Comparison of ENCODE assay signal across 22 cellular contexts in the genomic region with DNA sequence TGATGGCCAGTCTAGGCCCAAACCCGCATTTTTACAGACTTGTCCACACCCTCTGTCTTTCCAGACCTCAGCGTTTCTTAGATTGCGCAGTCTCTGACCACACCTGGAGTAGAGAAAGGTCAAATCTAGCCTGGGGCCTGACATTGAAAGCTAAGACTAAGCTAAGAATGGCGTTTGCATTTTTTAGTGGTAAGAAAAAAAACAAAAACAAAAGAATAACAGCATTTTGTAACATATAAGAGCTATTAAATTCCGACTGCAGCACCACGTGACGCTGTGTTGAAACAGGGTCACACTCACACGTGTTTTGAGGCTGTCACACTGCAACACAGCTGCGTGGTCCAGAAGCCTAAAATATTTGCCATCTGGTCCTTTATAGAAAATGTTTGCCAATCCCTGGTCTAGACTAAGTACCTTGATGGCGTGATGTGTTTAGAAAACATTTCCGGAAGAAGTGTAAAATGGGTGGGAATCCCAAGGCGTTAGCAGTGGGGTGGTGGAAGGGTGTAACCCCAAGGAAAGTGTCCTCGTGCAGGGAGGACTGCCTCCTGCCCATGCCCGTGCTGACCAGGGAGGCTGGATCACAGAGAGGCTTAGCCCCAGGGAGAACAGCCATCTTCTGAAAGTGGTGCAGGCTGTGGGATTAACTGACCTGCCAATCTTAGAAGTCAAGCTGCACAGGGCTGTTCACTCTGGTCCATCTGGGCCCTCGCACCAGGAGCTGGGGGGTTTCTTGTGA. TPM values are rescaled to one million over a fixed set of nuclear protein-coding genes. Genes with fewer than 3 reads are reported as not detected.
DNase-seq lines count a peak whose midpoint lies in the region; ATAC-seq lines count a peak whose summit lies in the region.
"Had no signal": no experiment of that assay in that cellular context is flagged by ENCODE, and none has a peak within 500 bp of the region (broad histone marks: within the 10 kb centered on the region; RNA-seq: fewer than 3 reads in every experiment).

No MANE protein-coding gene starts in this region.

- H3K27me3 Mint-ChIP-seq in T-helper 2 cell treated with Interferon-gamma antibody and Interleukin-4, amounts not matched to agents 5 μg/mL and 100 μg/mL, for 36 hours (ENCODE audit: low read depth) = peaks cover 3% of the 10 kb centered on the region
- H3K27me3 Mint-ChIP-seq: activated naive CD8-positive, alpha-beta T cell treated with anti-CD3 and anti-CD28 coated beads, Interleukin-2, amount 10 ng/mL, durations not matched to agents 7 days and 5 days had no signal

- H3K4me1 Mint-ChIP-seq in T-helper 2 cell treated with Interferon-gamma antibody and Interleukin-4, amounts not matched to agents 5 μg/mL and 100 μg/mL, for 36 hours (ENCODE audit: low read depth) = peaks cover 2% of the 10 kb centered on the region

- no peaks in the 10 kb centered on the region for H3K9me3 Mint-ChIP-seq in T-helper 2 cell treated with Interferon-gamma antibody and Interleukin-4, amounts not matched to agents 5 μg/mL and 100 μg/mL, for 36 hours
- no peaks in the 10 kb centered on the region for H3K9me3 Mint-ChIP-seq in activated naive CD4-positive, alpha-beta T cell treated with anti-CD3 and anti-CD28 coated beads, Interleukin-2, amount 50 U/mL, for 72 hours
- H3K9me3 Mint-ChIP-seq: activated naive CD8-positive, alpha-beta T cell treated with anti-CD3 and anti-CD28 coated beads, Interleukin-2, amount 10 ng/mL, durations not matched to agents 7 days and 5 days had no signal

- peak overlapping the region; percentile 20 for H3K27ac ChIP-seq in temporal lobe (ENCODE audit: low read depth, low read length)
- H3K27ac ChIP-seq: C4-2B, tibial artery had no signal

- no peak for ATAC-seq in activated naive CD4-positive, alpha-beta T cell treated with anti-CD3 and anti-CD28 coated beads, Interleukin-2, amount 50 U/mL, for 72 hours
- no peak for ATAC-seq in HG02840 (IDR thresholded peaks at IDR 0.05; ENCODE audit: low FRiP score, unreplicated experiment)
- ATAC-seq: activated CD4-positive, alpha-beta T cell treated with anti-CD3 and anti-CD28 coated beads for 36 hours had no signal

- peak overlapping the region; percentile 30 for H3K4me3 Mint-ChIP-seq in T-helper 2 cell treated with Interferon-gamma antibody and Interleukin-4, amounts not matched to agents 5 μg/mL and 100 μg/mL, for 36 hours
- H3K4me3 Mint-ChIP-seq: activated CD4-positive, alpha-beta T cell treated with anti-CD3 and anti-CD28 coated beads for 36 hours had no signal

- H3K36me3 Mint-ChIP-seq in T-helper 2 cell treated with Interferon-gamma antibody and Interleukin-4, amounts not matched to agents 5 μg/mL and 100 μg/mL, for 36 hours (ENCODE audit: low read depth) = no peaks in the 10 kb centered on the region
- no peaks in the 10 kb centered on the region for H3K36me3 Mint-ChIP-seq in activated naive CD4-positive, alpha-beta T cell treated with anti-CD3 and anti-CD28 coated beads, Interleukin-2, amount 50 U/mL, for 72 hours
- H3K36me3 Mint-ChIP-seq: activated naive CD8-positive, alpha-beta T cell treated with anti-CD3 and anti-CD28 coated beads, Interleukin-2, amount 10 ng/mL, durations not matched to agents 7 days and 5 days had no signal

- no peak overlapping the region for H3K27ac Mint-ChIP-seq in T-helper 2 cell treated with Interferon-gamma antibody and Interleukin-4, amounts not matched to agents 5 μg/mL and 100 μg/mL, for 36 hours
- no peak overlapping the region for H3K27ac Mint-ChIP-seq in activated naive CD4-positive, alpha-beta T cell treated with anti-CD3 and anti-CD28 coated beads, Interleukin-2, amount 50 U/mL, for 72 hours
- H3K27ac Mint-ChIP-seq: activated CD4-positive, alpha-beta T cell treated with anti-CD3 and anti-CD28 coated beads for 36 hours; activated naive CD8-positive, alpha-beta T cell treated with anti-CD3 and anti-CD28 coated beads, Interleukin-2, amount 10 ng/mL, durations not matched to agents 7 days and 5 days had no signal

- DNase-seq in T-helper 2 cell treated with Interferon-gamma antibody and Interleukin-4, amounts not matched to agents 5 μg/mL and 100 μg/mL, for 36 hours (ENCODE audit: low spot score) = no peak
- DNase-seq in T-helper 2 cell (no peak), NCI-H1694 treated with DMSO at 0.1 percent for 48 hours (lab: John Stamatoyannopoulos, UW) (peak; percentile 16), fibroblast of gingiva (ENCODE audit: low read depth) (peak; percentile 40)
- DNase-seq in effector CD4-positive, alpha-beta T cell = no peak
- no peak for DNase-seq in activated naive CD4-positive, alpha-beta T cell treated with anti-CD3 and anti-CD28 coated beads, Interleukin-2, amount 50 U/mL, for 72 hours (ENCODE audit: low spot score in 2 of 2)
- DNase-seq: 8988T; activated CD4-positive, alpha-beta T cell treated with anti-CD3 and anti-CD28 coated beads for 36 hours; activated naive CD8-positive, alpha-beta T cell treated with anti-CD3 and anti-CD28 coated beads, Interleukin-2, amount 10 ng/mL, durations not matched to agents 7 days and 5 days; cerebellar nuclear complex; KBM-7; NCI-H1930; NCI-H226; NCI-H774; OCI-M1; SHP77 treated with DMSO at 0.1 percent for 48 hours; stimulated activated CD4-positive, alpha-beta T cell treated with anti-CD3 and anti-CD28 coated beads, Interleukin-4, amount 100 ng/mL, for 1 hour; stimulated activated naive CD4-positive, alpha-beta T cell treated with Interleukin-2 at 50 U/mL for 16 hours; tibial artery had no signal

RNA-seq across cellular contexts. Expression of gene PXDN, which starts 51.7 kb away (rescaled TPM):
- 22.1 TPM for total RNA-seq in temporal lobe
- under 1 TPM; 0.14 to 0.32 TPM for total RNA-seq in activated naive CD4-positive, alpha-beta T cell treated with anti-CD3 and anti-CD28 coated beads, Interleukin-2, amount 50 U/mL, for 72 hours

Comparison
In these comparisons a context has a peak if more than half of its experiments do, and no peak if none do; other contexts are left out.
1. DNase-seq: peak in NCI-H1694 treated with DMSO at 0.1 percent for 48 hours (single experiment) and fibroblast of gingiva (single experiment); none in T-helper 2 cell treated with Interferon-gamma antibody and Interleukin-4, amounts not matched to agents 5 μg/mL and 100 μg/mL, for 36 hours (single experiment), T-helper 2 cell (0 of 5), effector CD4-positive, alpha-beta T cell (single experiment) and activated naive CD4-positive, alpha-beta T cell treated with anti-CD3 and anti-CD28 coated beads, Interleukin-2, amount 50 U/mL, for 72 hours (0 of 2).
2. RNA of gene PXDN, which starts 51.7 kb away (total RNA-seq): 22.1 TPM in temporal lobe (single experiment); 0.14 to 0.32 TPM in activated naive CD4-positive, alpha-beta T cell treated with anti-CD3 and anti-CD28 coated beads, Interleukin-2, amount 50 U/mL, for 72 hours; every median in the first group is over 10 times any median in the second.